23 cellular contexts compared by ENCODE assay signal in genomic region chr1:118767971-118768370, GRCh38.
DNase-seq lines count a peak whose midpoint lies in the region; ATAC-seq, FAIRE-seq and TF ChIP-seq lines count a peak whose summit lies in the region.
"Had no signal": no experiment of that assay in that cellular context is flagged by ENCODE, and none has a peak within 500 bp of the region (broad histone marks: within the 10 kb centered on the region; RNA-seq: fewer than 3 reads in every experiment).

No MANE protein-coding gene starts in this region.

- no peaks in the 10 kb centered on the region for H3F3A ChIP-seq in PC-3 (ENCODE audit: low read length, unreplicated experiment)

- intact Hi-C loops in PC-3 (cut with micrococcal nuclease) (no loop called here), HepG2 (cut with micrococcal nuclease; ENCODE audit: unreplicated experiment) (no loop called here)

- H3K9ac ChIP-seq in PC-3 (ENCODE audit: low read length) = no peak overlapping the region
- H3K9ac ChIP-seq in HepG2 (ENCODE audit: insufficient read depth, low read depth, low read length) = no peak overlapping the region

- no peak for TF ChIP-seq POLR2A in HepG2 (IDR thresholded peaks at IDR 0.05; ENCODE audit: insufficient read depth in 1 of 2, low read depth in 2 of 2, low read length in 2 of 2)

- CTCF ChIA-PET in PC-3 (lab: Charles Lee) = no interaction called here
- CTCF ChIA-PET in HepG2 (lab: Yijun Ruan, JAX; ENCODE audit: low intra/inter-chr PET ratio, low total read pairs) = no interaction called here

- H3K9me3 ChIP-seq in PC-3 (ENCODE audit: low read length) (peaks cover 8% of the 10 kb centered on the region; the same call in 1 of the 2 replicates), HepG2 (ENCODE audit: low read length) (peaks cover 7% of the 10 kb centered on the region)
- H3K9me3 ChIP-seq: BE2C had no signal

- TF ChIP-seq RAD21 in HepG2 (CRISPR knock-in tag; IDR thresholded peaks at IDR 0.05) = no peak

- H4K20me1 ChIP-seq in PC-3 (ENCODE audit: low read length) (no peaks in the 10 kb centered on the region), HepG2 (ENCODE audit: insufficient read depth, low read length) (no peaks in the 10 kb centered on the region)

- ATAC-seq in PC-3 (no peak), HepG2 (no peak)
- ATAC-seq: GM23338 had no signal

- H3K9me2 ChIP-seq in PC-3 (replicated peaks; ENCODE audit: low read length) = no peaks in the 10 kb centered on the region

- H3K4me2 ChIP-seq in PC-3 (ENCODE audit: low read length) = no peak overlapping the region
- H3K4me2 ChIP-seq in HepG2 (ENCODE audit: low read depth, low read length) = no peak overlapping the region
- H3K4me2 ChIP-seq: GM23338 had no signal

- DNase-seq in Caki2 (ENCODE audit: low read depth) = peak; percentile 12
- peak; percentile 12 for DNase-seq in Daoy (ENCODE audit: low read depth)
- peak; percentile 13 for DNase-seq in PC-3
- peak; percentile 24 for DNase-seq in fibroblast of mammary gland (ENCODE audit: low read depth)
- no peak for DNase-seq in cerebellar cortex (ENCODE audit: low spot score)
- DNase-seq in HepG2 (ENCODE audit: low spot score) = no peak
- DNase-seq in SHP77 treated with DMSO at 0.1 percent for 48 hours (lab: John Stamatoyannopoulos, UW) = no peak
- DNase-seq: ACHN; BE2C; C1 segment of cervical spinal cord; CD4-positive, CD25-positive, alpha-beta regulatory T cell; CD8-positive, alpha-beta memory T cell; COR-L47; GDM1; HCEC 1CT; IMR-90 had no signal

- WGBS in HepG2 (ENCODE audit: low lambda C conversion rate) = 3% methylated on average over 2 of the region's 2 CpGs

- H3K27ac ChIP-seq in PC-3 (ENCODE audit: low read length) (no peak overlapping the region), HepG2 (ENCODE audit: extremely low read length, insufficient read depth, low read length) (no peak overlapping the region)
- H3K27ac ChIP-seq: HL-60 had no signal

- H3K27me3 ChIP-seq in PC-3 (ENCODE audit: low read length) (no peaks in the 10 kb centered on the region), HepG2 (ENCODE audit: control insufficient read depth in 1 of 2, insufficient read depth in 2 of 2, low read length in 2 of 2) (no peaks in the 10 kb centered on the region; a peak in 1 of 5 replicates)
- H3K27me3 ChIP-seq: BE2C had no signal

- H3K4me1 ChIP-seq in PC-3 (ENCODE audit: insufficient read depth, low read length) (no peaks in the 10 kb centered on the region), HepG2 (ENCODE audit: insufficient read depth, low read length) (no peaks in the 10 kb centered on the region)
- H3K4me1 ChIP-seq: BE2C had no signal

- TF ChIP-seq CTCF in PC-3 (conservative IDR thresholded peaks at IDR 0.05; ENCODE audit: low read depth, low read length) (no peak), fibroblast of mammary gland (conservative IDR thresholded peaks at IDR 0.05; ENCODE audit: control insufficient read depth, insufficient read depth, low read depth, low read length) (no peak), HepG2 (CRISPR knock-in tag; IDR thresholded peaks at IDR 0.05) (no peak)

- FAIRE-seq in HepG2 (lab: Jason Lieb, UNC) = no peak
- FAIRE-seq: A204.1, D721Med, GM12892, GM18507, H54 had no signal

- TF ChIP-seq EP300 in HepG2 (IDR thresholded peaks at IDR 0.05; ENCODE audit: low read depth in 2 of 2, low read length in 2 of 2) (no peak), HepG2 (CRISPR knock-in tag; IDR thresholded peaks at IDR 0.05; ENCODE audit: borderline replicate concordance) (no peak)

- H3K79me2 ChIP-seq in PC-3 (ENCODE audit: low read length) (no peaks in the 10 kb centered on the region), HepG2 (ENCODE audit: insufficient read depth, low read length) (no peaks in the 10 kb centered on the region)

- in situ Hi-C loops in Caki2 (cut with HindIII; ENCODE audit: low pct_unique_long_range_greater_than_20kb, low sequenced_read_pairs) (no loop called here), HepG2 (cut with HindIII; ENCODE audit: extremely low pct_ligation_motif_present, low pct_unique_long_range_greater_than_20kb) (no loop called here)

- H3K4me3 ChIP-seq in PC-3 (ENCODE audit: low read length) (no peak overlapping the region), fibroblast of mammary gland (ENCODE audit: control insufficient read depth, low read depth, low read length) (no peak overlapping the region), HepG2 (replicated peaks in 1 of 3; ENCODE audit: insufficient read depth in 1 of 3, low read depth in 2 of 3, low read length in 3 of 3) (no peak overlapping the region)
- H3K4me3 ChIP-seq: GM23338 had no signal

- H2AFZ ChIP-seq in PC-3 (ENCODE audit: low read length) = no peak overlapping the region
- no peak overlapping the region for H2AFZ ChIP-seq in HepG2 (ENCODE audit: low read length)
- H2AFZ ChIP-seq: GM23338 had no signal

- BruUV-seq in PC-3 (replicated peaks; lab: Mats Ljungman, UMichigan) (no TSS peak), HepG2 (replicated peaks; lab: Mats Ljungman, UMichigan) (no TSS peak)

- peaks cover 2% of the 10 kb centered on the region; the same call in 1 of the 2 replicates for H3K36me3 ChIP-seq in PC-3 (ENCODE audit: low read depth, low read length)
- H3K36me3 ChIP-seq in HepG2 (replicated peaks in 1 of 2; ENCODE audit: control insufficient read depth in 1 of 2, insufficient read depth in 2 of 2, low read length in 2 of 2) = no peaks in the 10 kb centered on the region
- H3K36me3 ChIP-seq: BE2C had no signal

- POLR2A ChIA-PET in PC-3 (lab: Charles Lee; ENCODE audit: unreplicated experiment) (no interaction called here), HepG2 (lab: Yijun Ruan, JAX) (no interaction called here)

TF ChIP-seq in HepG2, 621 proteins besides CTCF, POLR2A, EP300 and RAD21 (continues in another document):
- TF ChIP-seq MED1 (CRISPR knock-in tag; IDR thresholded peaks at IDR 0.05) = no peak
- no peak for TF ChIP-seq GABPA (IDR thresholded peaks at IDR 0.05; ENCODE audit: low read depth, low read length)
- TF ChIP-seq GABPA (CRISPR knock-in tag; IDR thresholded peaks at IDR 0.05; ENCODE audit: low read depth) = no peak
- no peak for TF ChIP-seq MBNL3 (CRISPR knock-in tag; conservative IDR thresholded peaks at IDR 0.05)
- no peak for TF ChIP-seq ZMYM2 (CRISPR knock-in tag; IDR thresholded peaks at IDR 0.05)
- TF ChIP-seq ZNF580 (CRISPR knock-in tag; IDR thresholded peaks at IDR 0.05; ENCODE audit: borderline replicate concordance, low read depth) = no peak
- TF ChIP-seq E2F2 (CRISPR knock-in tag; IDR thresholded peaks at IDR 0.05; ENCODE audit: borderline replicate concordance) = no peak
- TF ChIP-seq ATF5 (CRISPR knock-in tag; IDR thresholded peaks at IDR 0.05; ENCODE audit: low read depth) = no peak
- no peak for TF ChIP-seq KDM5A (IDR thresholded peaks at IDR 0.05; ENCODE audit: borderline replicate concordance, low read length)
- TF ChIP-seq SAP130 (CRISPR knock-in tag; IDR thresholded peaks at IDR 0.05; ENCODE audit: low read depth) = no peak
- no peak for TF ChIP-seq CHD4 (IDR thresholded peaks at IDR 0.05; ENCODE audit: borderline replicate concordance, low read length)
- no peak for TF ChIP-seq MAZ (IDR thresholded peaks at IDR 0.05; ENCODE audit: borderline replicate concordance, low read depth, low read length)
- no peak for TF ChIP-seq MAZ (CRISPR knock-in tag; IDR thresholded peaks at IDR 0.05; ENCODE audit: low read depth)
- no peak for TF ChIP-seq FOXK1 (CRISPR knock-in tag; IDR thresholded peaks at IDR 0.05; ENCODE audit: borderline replicate concordance, low read depth)
- no peak for TF ChIP-seq PREB (CRISPR knock-in tag; IDR thresholded peaks at IDR 0.05)
- TF ChIP-seq ZNF800 (CRISPR knock-in tag; IDR thresholded peaks at IDR 0.05) = no peak
- TF ChIP-seq KMT2A (CRISPR knock-in tag; IDR thresholded peaks at IDR 0.05) = no peak

Comparison
In these comparisons a context has a peak if more than half of its experiments do, and no peak if none do; other contexts are left out.
1. DNase-seq: peak in Caki2 (single experiment), Daoy (single experiment), PC-3 (single experiment) and fibroblast of mammary gland (single experiment); none in cerebellar cortex (single experiment), HepG2 (single experiment) and SHP77 treated with DMSO at 0.1 percent for 48 hours (single experiment).